Comparison of ENCODE assay signal across 17 cellular contexts in genomic region chr18:51811883-51812282, GRCh38.
"Had no signal": no experiment of that assay in that cellular context is flagged by ENCODE, and none has a peak within 500 bp of the region (broad histone marks: within the 10 kb centered on the region; RNA-seq: fewer than 3 reads in every experiment).

No MANE protein-coding gene starts in this region.

- H3K27me3 ChIP-seq: suprapubic skin had no signal

- H3K27me3 Mint-ChIP-seq: activated CD4-positive, alpha-beta memory T cell treated with anti-CD3 and anti-CD28 coated beads for 36 hours; brain; central memory CD8-positive, alpha-beta T cell had no signal

- H3K36me3 Mint-ChIP-seq: activated CD4-positive, alpha-beta memory T cell treated with anti-CD3 and anti-CD28 coated beads for 36 hours; activated naive CD8-positive, alpha-beta T cell; brain had no signal

- H3K4me3 ChIP-seq: suprapubic skin had no signal

- H3K4me3 Mint-ChIP-seq: activated CD4-positive, alpha-beta memory T cell treated with anti-CD3 and anti-CD28 coated beads for 36 hours; activated naive CD8-positive, alpha-beta T cell; activated T-cell treated with anti-CD3 and anti-CD28 coated beads, Interleukin-2, amount 50 U/mL, for 4 hours; brain; central memory CD8-positive, alpha-beta T cell; neural crest cell had no signal

- H3K27ac Mint-ChIP-seq: activated CD4-positive, alpha-beta memory T cell treated with anti-CD3 and anti-CD28 coated beads for 36 hours; activated naive CD8-positive, alpha-beta T cell; brain had no signal

- H3K4me1 ChIP-seq: suprapubic skin had no signal

- H3K4me1 Mint-ChIP-seq: brain; central memory CD8-positive, alpha-beta T cell; neural crest cell had no signal

- ATAC-seq: activated T-cell treated with anti-CD3 and anti-CD28 coated beads, Interleukin-2, amount 50 U/mL, for 4 hours; stimulated activated naive CD8-positive, alpha-beta T cell treated with anti-CD3 and anti-CD28 coated beads, Interleukin-15, Interleukin-2, amounts not matched to agents 100 U/mL and 50 U/mL, for 24 hours had no signal

- H3K9me3 ChIP-seq: suprapubic skin had no signal

- H3K36me3 ChIP-seq: suprapubic skin had no signal

- H3K27ac ChIP-seq: epithelial cell of prostate, suprapubic skin had no signal

- DNase-seq: activated CD4-positive, alpha-beta memory T cell treated with anti-CD3 and anti-CD28 coated beads for 36 hours; activated gamma-delta T cell; activated T-cell treated with anti-CD3 and anti-CD28 coated beads, Interleukin-2, amount 50 U/mL, for 4 hours; amygdala; cortex of kidney; effector memory CD4-positive, alpha-beta T cell; hippocampal formation; kidney glomerular epithelial cell; stimulated activated CD4-positive, alpha-beta T cell treated with anti-CD3 and anti-CD28 coated beads, Interleukin-12 subunit alpha, Interleukin-12 subunit beta, amount 100 ng/mL, for 4 hours; stimulated activated CD4-positive, alpha-beta T cell treated with anti-CD3 and anti-CD28 coated beads, Interleukin-2, amount 100 ng/mL, for 48 hours; stimulated activated naive CD8-positive, alpha-beta T cell treated with anti-CD3 and anti-CD28 coated beads, Interleukin-15, Interleukin-2, amounts not matched to agents 100 U/mL and 50 U/mL, for 24 hours had no signal

- H3K9me3 Mint-ChIP-seq: activated CD4-positive, alpha-beta memory T cell treated with anti-CD3 and anti-CD28 coated beads for 36 hours; activated T-cell treated with anti-CD3 and anti-CD28 coated beads, Interleukin-2, amount 50 U/mL, for 4 hours; brain; neural crest cell had no signal
